ENCODE assay signal across 7 cellular contexts in genomic region chr18:10607332-10608255, GRCh38.
DNase-seq lines count a peak whose midpoint lies in the region; ATAC-seq, FAIRE-seq and TF ChIP-seq lines count a peak whose summit lies in the region.
"Not testable (repeated sequence)": the region's sequence is repeated elsewhere in the genome, so short reads cannot be mapped to it uniquely, and the experiment has no call there.

No MANE protein-coding gene starts in this region.

- not testable (repeated sequence) for H3K36me3 ChIP-seq in KMS-11 (ENCODE audit: insufficient read depth); RWPE2 (ENCODE audit: low read depth); left lung

- not testable (repeated sequence) for H4K20me1 ChIP-seq in KMS-11 (ENCODE audit: insufficient read depth)

- H3K27me3 ChIP-seq in KMS-11 (ENCODE audit: insufficient read depth, low read depth); RWPE2 (ENCODE audit: insufficient read depth, poor library complexity, severe bottlenecking); left lung: not testable (repeated sequence)

- not testable (repeated sequence) for DNase-seq in GM12891 (ENCODE audit: insufficient read length, low spot score); RWPE2 (ENCODE audit: low spot score); effector memory CD8-positive, alpha-beta T cell; Right ventricle myocardium superior; left lung; sciatic nerve (ENCODE audit: low spot score)

- H3K9ac ChIP-seq in KMS-11 = not testable (repeated sequence)

- peak; percentile 59 for ATAC-seq in RWPE2 (ENCODE audit: low read depth)
- ATAC-seq in effector memory CD8-positive, alpha-beta T cell (replicated peaks) = peak; percentile 59
- peak; percentile 51 for ATAC-seq in Right ventricle myocardium superior (ENCODE audit: poor library complexity)
- ATAC-seq in left lung = peak; percentile 74
- peak; percentile 82 for ATAC-seq in sciatic nerve

- not testable (repeated sequence) for H2AFZ ChIP-seq in KMS-11 (ENCODE audit: low read depth)

- not testable (repeated sequence) for H3K9me3 ChIP-seq in RWPE2 (ENCODE audit: severe bottlenecking); left lung

- peak; percentile 90 for FAIRE-seq in GM12891 (lab: Jason Lieb, UNC)

- not testable (repeated sequence) for H3K36me3 Mint-ChIP-seq in effector memory CD8-positive, alpha-beta T cell (ENCODE audit: insufficient read depth)

- not testable (repeated sequence) for H3K27me3 Mint-ChIP-seq in effector memory CD8-positive, alpha-beta T cell

- not testable (repeated sequence) for H3K4me3 ChIP-seq in KMS-11 (IDR thresholded peaks at IDR 0.05; ENCODE audit: insufficient read depth, low read depth, low read length); RWPE2 (ENCODE audit: severe bottlenecking); left lung

- not testable (repeated sequence) for TF ChIP-seq POLR2A in GM12891 (IDR thresholded peaks at IDR 0.05; ENCODE audit: low read depth, low read length)

- not testable (repeated sequence) for H3K4me3 Mint-ChIP-seq in effector memory CD8-positive, alpha-beta T cell

- not testable (repeated sequence) for H3K9me3 Mint-ChIP-seq in effector memory CD8-positive, alpha-beta T cell

- intact Hi-C loops in Right ventricle myocardium superior (cut with DNase I) = loop anchor here (10.0 kb wide), 1 partner anchor 1627 kb away; no protein-coding TSS in a partner anchor
- intact Hi-C loops in left lung (cut with DNase I); sciatic nerve (cut with DNase I): not testable (repeated sequence)

- peak overlapping the region; percentile 83 for H3K27ac ChIP-seq in KMS-11
- H3K27ac ChIP-seq in RWPE2 (ENCODE audit: poor library complexity, severe bottlenecking); left lung: not testable (repeated sequence)

- H3K4me1 Mint-ChIP-seq in effector memory CD8-positive, alpha-beta T cell (ENCODE audit: low read depth in 2 of 2) = not testable (repeated sequence)

- H3K4me1 ChIP-seq in KMS-11 (ENCODE audit: low read depth, poor library complexity, severe bottlenecking) = peaks cover 51% of the 10 kb centered on the region
- H3K4me1 ChIP-seq in RWPE2 (ENCODE audit: insufficient read depth, poor library complexity, severe bottlenecking); left lung: not testable (repeated sequence)

- H3K4me2 ChIP-seq in KMS-11 = peak overlapping the region; percentile 74; the same call in 1 of the 2 replicates

- not testable (repeated sequence) for TF ChIP-seq CTCF in KMS-11 (conservative IDR thresholded peaks at IDR 0.05; ENCODE audit: low read depth, low read length); RWPE2 (IDR thresholded peaks at IDR 0.05; ENCODE audit: poor library complexity, severe bottlenecking); left lung (IDR thresholded peaks at IDR 0.05)

- H3K27ac Mint-ChIP-seq in effector memory CD8-positive, alpha-beta T cell = not testable (repeated sequence)

- not testable (repeated sequence) for H3K79me2 ChIP-seq in KMS-11 (ENCODE audit: insufficient read depth, low read depth)
